8 cellular contexts compared by ENCODE assay signal in the genomic region with DNA sequence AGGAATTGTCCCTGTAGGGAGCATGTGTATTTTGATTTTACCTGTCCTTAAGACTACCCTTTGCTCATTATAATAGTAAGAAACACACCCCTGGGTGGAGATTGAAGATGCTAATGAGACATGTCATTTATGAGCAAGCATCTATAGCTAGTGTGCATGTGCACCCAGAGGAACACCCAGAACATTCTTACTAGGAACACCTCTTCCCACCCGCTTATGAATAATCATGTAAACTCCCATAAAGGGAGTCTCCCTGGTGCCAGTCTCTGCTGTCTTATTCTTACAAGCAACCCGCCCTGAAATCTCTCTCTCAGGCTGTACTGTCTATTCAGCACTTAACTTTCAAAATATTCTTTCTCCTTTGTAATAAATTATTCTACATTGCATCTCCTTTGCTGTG.
"Had no signal": no experiment of that assay in that cellular context is flagged by ENCODE, and none has a peak within 500 bp of the region (broad histone marks: within the 10 kb centered on the region; RNA-seq: fewer than 3 reads in every experiment).

No MANE protein-coding gene starts in this region.

- H3K27ac ChIP-seq: GM23248, HL-60 had no signal

- H3K4me1 ChIP-seq: HAP-1 had no signal

- H3K4me3 ChIP-seq: GM23248, HAP-1 had no signal

- DNase-seq: GM23248, GOT3, H7, HFFc6 had no signal

- ATAC-seq: HCT116, HepG2 had no signal

- H3K36me3 ChIP-seq: HAP-1 had no signal

- H3K9me3 ChIP-seq: HAP-1 had no signal

- H3K9ac ChIP-seq: GM23248 had no signal

- H2AFZ ChIP-seq: GM23248 had no signal

- FAIRE-seq: HepG2 had no signal
